Comparison of ENCODE assay signal across 15 cellular contexts in the genomic region with DNA sequence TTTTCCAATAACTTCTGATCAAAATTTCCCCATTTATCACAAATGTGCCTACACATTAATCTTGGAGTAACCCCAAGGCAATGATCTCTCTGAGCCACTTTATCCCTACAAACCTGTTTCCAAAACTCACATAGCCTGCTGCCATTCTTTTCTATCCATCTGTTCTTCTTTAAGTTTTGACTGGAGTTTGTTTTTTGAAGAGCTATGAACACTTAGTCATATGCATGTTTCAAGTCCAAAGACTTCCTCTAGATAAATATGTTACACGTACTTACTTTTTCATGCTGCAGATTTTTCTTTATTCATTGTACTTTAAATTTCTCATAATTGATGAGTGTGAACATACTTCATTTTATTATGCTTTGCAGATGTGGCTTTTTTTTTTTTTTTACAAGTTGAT.
"Had no signal": no experiment of that assay in that cellular context is flagged by ENCODE, and none has a peak within 500 bp of the region (broad histone marks: within the 10 kb centered on the region; RNA-seq: fewer than 3 reads in every experiment).

No MANE protein-coding gene starts in this region.

- H3K4me2 ChIP-seq: hepatocyte had no signal

- H2AFZ ChIP-seq: hepatocyte had no signal

- H3K4me1 ChIP-seq: lower lobe of right lung, stomach had no signal

- H3K27ac Mint-ChIP-seq: activated T-cell treated with anti-CD3 and anti-CD28 coated beads, Interleukin-2, amount 50 U/mL, for 24 hours; endodermal cell; T-helper 2 cell treated with Interferon-gamma antibody and Interleukin-4, amounts not matched to agents 5 μg/mL and 100 μg/mL, for 36 hours had no signal

- H3K4me3 Mint-ChIP-seq: activated T-cell treated with anti-CD3 and anti-CD28 coated beads, Interleukin-2, amount 50 U/mL, for 24 hours; endodermal cell; T-helper 2 cell treated with Interferon-gamma antibody and Interleukin-4, amounts not matched to agents 5 μg/mL and 100 μg/mL, for 36 hours had no signal

- H3K4me3 ChIP-seq: hepatocyte, lower lobe of right lung, stomach, thoracic aorta had no signal

- H3K9me3 ChIP-seq: lower lobe of right lung, stomach, thoracic aorta had no signal

- H3K4me1 Mint-ChIP-seq: endodermal cell had no signal

- ATAC-seq: lower lobe of right lung had no signal

- H3K36me3 ChIP-seq: lower lobe of right lung, stomach, thoracic aorta had no signal

- H3K27ac ChIP-seq: hepatocyte, lower lobe of right lung, stomach, thoracic aorta had no signal

- DNase-seq: activated CD4-positive, alpha-beta T cell treated with anti-CD3 and anti-CD28 coated beads, Interleukin-2, amount 50 U/mL, for 4 hours; activated T-cell treated with anti-CD3 and anti-CD28 coated beads, Interleukin-2, amount 50 U/mL, for 24 hours; caudate nucleus; dermis blood vessel endothelial cell; endodermal cell; erythroblast; lower lobe of right lung; midbrain; posterior cingulate gyrus; stimulated activated CD4-positive, alpha-beta T cell treated with anti-CD3 and anti-CD28 coated beads, Interleukin-15, amount 100 ng/mL, for 24 hours; stimulated activated CD4-positive, alpha-beta T cell treated with anti-CD3 and anti-CD28 coated beads, Interleukin-4, amount 100 ng/mL, for 24 hours; stomach had no signal

- H3K79me2 ChIP-seq: hepatocyte had no signal

- H3K9me3 Mint-ChIP-seq: activated T-cell treated with anti-CD3 and anti-CD28 coated beads, Interleukin-2, amount 50 U/mL, for 24 hours; endodermal cell; T-helper 2 cell treated with Interferon-gamma antibody and Interleukin-4, amounts not matched to agents 5 μg/mL and 100 μg/mL, for 36 hours had no signal

- H3K27me3 Mint-ChIP-seq: activated T-cell treated with anti-CD3 and anti-CD28 coated beads, Interleukin-2, amount 50 U/mL, for 24 hours had no signal

- H3K27me3 ChIP-seq: hepatocyte, stomach had no signal
